Comparison of ENCODE assay signal across 25 cellular contexts in the genomic region with DNA sequence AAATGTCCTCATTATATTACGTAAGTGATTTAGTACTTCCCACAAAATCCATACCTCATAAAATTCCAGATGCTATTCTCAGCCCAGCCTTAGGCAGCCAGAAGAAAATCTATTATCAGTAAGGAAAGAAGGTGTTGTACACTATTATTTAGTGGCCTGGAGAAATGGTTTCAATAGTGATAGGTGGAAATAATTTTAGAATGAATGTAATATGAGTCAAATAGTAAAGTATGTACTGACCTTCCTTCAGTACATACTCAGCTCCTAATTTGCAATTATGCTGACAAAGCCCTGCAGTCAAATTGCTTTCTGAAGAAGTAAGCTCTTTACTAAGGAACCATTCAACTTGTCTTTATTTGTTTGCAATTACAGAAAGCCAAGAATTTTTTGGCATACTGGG.
"Had no signal": no experiment of that assay in that cellular context is flagged by ENCODE, and none has a peak within 500 bp of the region (broad histone marks: within the 10 kb centered on the region; RNA-seq: fewer than 3 reads in every experiment).

No MANE protein-coding gene starts in this region.

- H3K9me3 ChIP-seq: esophagus squamous epithelium, prostate gland, spleen, stomach, thoracic aorta, transverse colon had no signal

- H3K4me3 ChIP-seq: esophagus squamous epithelium, lung, prostate gland, spleen, stomach, thoracic aorta, transverse colon had no signal

- H3K4me1 ChIP-seq: esophagus squamous epithelium, parathyroid adenoma, prostate gland, spleen, stomach, transverse colon had no signal

- ATAC-seq: effector memory CD8-positive, alpha-beta T cell; left cardiac atrium; left ventricle myocardium superior; sciatic nerve; stimulated activated naive B cell treated with anti-CD40 and anti-IgM and Interleukin-4, amounts not matched to agents 10 μg/mL and 1 μg/mL and 100 μg/mL, for 72 hours had no signal

- H3K27me3 ChIP-seq: esophagus squamous epithelium, spleen, stomach, transverse colon had no signal

- H3K27ac ChIP-seq: esophagus squamous epithelium, parathyroid adenoma, prostate gland, spleen, stomach, thoracic aorta, transverse colon had no signal

- DNase-seq: effector memory CD8-positive, alpha-beta T cell; esophagus squamous epithelium; foreskin fibroblast; immature natural killer cell; left cardiac atrium; left ventricle myocardium superior; mesendoderm; naive B cell; occipital lobe; retina; spleen; stimulated activated CD4-positive, alpha-beta T cell treated with anti-CD3 and anti-CD28 coated beads, Interleukin-15, amount 100 ng/mL, for 24 hours; stimulated activated CD4-positive, alpha-beta T cell treated with anti-CD3 and anti-CD28 coated beads, Interleukin-1b, Interleukin-23, amount 100 ng/mL, for 48 hours; stimulated activated CD4-positive, alpha-beta T cell treated with anti-CD3 and anti-CD28 coated beads, Interleukin-4, amount 100 ng/mL, for 4 hours; stimulated activated naive B cell treated with anti-CD40 and anti-IgM and Interleukin-4, amounts not matched to agents 10 μg/mL and 1 μg/mL and 100 μg/mL, for 72 hours; stomach; substantia nigra; transverse colon had no signal

- H2AFZ ChIP-seq: parathyroid adenoma had no signal

- H3K9ac ChIP-seq: parathyroid adenoma had no signal

- FAIRE-seq: colon, keratinocyte had no signal

- H3K79me2 ChIP-seq: parathyroid adenoma had no signal

- H3K36me3 ChIP-seq: esophagus squamous epithelium, prostate gland, spleen, stomach, thoracic aorta, transverse colon had no signal
